10 cellular contexts compared by ENCODE assay signal in genomic region chr3:70989174-70989573, GRCh38.
DNase-seq lines count a peak whose midpoint lies in the region; ATAC-seq, FAIRE-seq and TF ChIP-seq lines count a peak whose summit lies in the region.
"Had no signal": no experiment of that assay in that cellular context is flagged by ENCODE, and none has a peak within 500 bp of the region (broad histone marks: within the 10 kb centered on the region; RNA-seq: fewer than 3 reads in every experiment).

No MANE protein-coding gene starts in this region.

- POLR2A ChIA-PET in HepG2 (lab: Yijun Ruan, JAX), result no interaction called here

- in situ Hi-C loops in HepG2 (cut with HindIII; ENCODE audit: extremely low pct_ligation_motif_present, low pct_unique_long_range_greater_than_20kb), result no loop called here

- peak overlapping the region; percentile 51 for H3K27ac Mint-ChIP-seq in activated T-helper 17 cell treated with anti-CD3 and anti-CD28 coated beads, Interleukin-2, amount 50 U/mL, for 72 hours
- peak overlapping the region; percentile 13 for H3K27ac Mint-ChIP-seq in stimulated activated effector memory CD8-positive, alpha-beta T cell treated with anti-CD3 and anti-CD28 coated beads, Interleukin-12 subunit alpha, Interleukin-12 subunit beta, amount 100 ng/mL, for 72 hours

- FAIRE-seq in HepG2 (lab: Jason Lieb, UNC), result no peak

- no peak overlapping the region for H3K4me3 Mint-ChIP-seq in activated T-helper 17 cell treated with anti-CD3 and anti-CD28 coated beads, Interleukin-2, amount 50 U/mL, for 72 hours
- no peak overlapping the region for H3K4me3 Mint-ChIP-seq in stimulated activated effector memory CD8-positive, alpha-beta T cell treated with anti-CD3 and anti-CD28 coated beads, Interleukin-12 subunit alpha, Interleukin-12 subunit beta, amount 100 ng/mL, for 72 hours

- WGBS in HepG2 (ENCODE audit: low lambda C conversion rate), result 87% methylated on average over 3 of the region's 3 CpGs

- no peak for TF ChIP-seq CTCF in HepG2 (CRISPR knock-in tag; IDR thresholded peaks at IDR 0.05)

- no peak for TF ChIP-seq POLR2A in HepG2 (IDR thresholded peaks at IDR 0.05; ENCODE audit: insufficient read depth in 1 of 2, low read depth in 2 of 2, low read length in 2 of 2)

- TF ChIP-seq EP300 in HepG2 (IDR thresholded peaks at IDR 0.05; ENCODE audit: low read depth in 2 of 2, low read length in 2 of 2) (no peak), HepG2 (CRISPR knock-in tag; IDR thresholded peaks at IDR 0.05; ENCODE audit: borderline replicate concordance) (no peak)

- TF ChIP-seq RAD21 in HepG2 (CRISPR knock-in tag; IDR thresholded peaks at IDR 0.05), result no peak

- no TSS peak for BruUV-seq in HepG2 (replicated peaks; lab: Mats Ljungman, UMichigan)

- peaks cover 100% of the 10 kb centered on the region for H3K36me3 Mint-ChIP-seq in activated T-helper 17 cell treated with anti-CD3 and anti-CD28 coated beads, Interleukin-2, amount 50 U/mL, for 72 hours (ENCODE audit: low read depth)
- H3K36me3 Mint-ChIP-seq in stimulated activated effector memory CD8-positive, alpha-beta T cell treated with anti-CD3 and anti-CD28 coated beads, Interleukin-12 subunit alpha, Interleukin-12 subunit beta, amount 100 ng/mL, for 72 hours, result peaks cover 90% of the 10 kb centered on the region

- no peaks in the 10 kb centered on the region for H4K20me1 ChIP-seq in HepG2 (ENCODE audit: insufficient read depth, low read length)

- no peak for ATAC-seq in activated T-helper 17 cell treated with anti-CD3 and anti-CD28 coated beads, Interleukin-2, amount 50 U/mL, for 72 hours (replicated peaks)
- ATAC-seq in left cardiac atrium (peak; percentile 66 to 72), HepG2 (no peak)
- ATAC-seq in stimulated activated effector memory CD8-positive, alpha-beta T cell treated with anti-CD3 and anti-CD28 coated beads, Interleukin-12 subunit alpha, Interleukin-12 subunit beta, amount 100 ng/mL, for 72 hours, result no peak

- H3K36me3 ChIP-seq in HepG2 (replicated peaks in 1 of 2; ENCODE audit: control insufficient read depth in 1 of 2, insufficient read depth in 2 of 2, low read length in 2 of 2), result peaks cover 30 to 41% of the 10 kb centered on the region in 2 experiments

- intact Hi-C loops in left cardiac atrium (cut with DNase I) (no loop called here), HepG2 (cut with micrococcal nuclease; ENCODE audit: unreplicated experiment) (no loop called here)

- H3K9me3 Mint-ChIP-seq in activated T-helper 17 cell treated with anti-CD3 and anti-CD28 coated beads, Interleukin-2, amount 50 U/mL, for 72 hours, result no peaks in the 10 kb centered on the region
- no peaks in the 10 kb centered on the region for H3K9me3 Mint-ChIP-seq in stimulated activated effector memory CD8-positive, alpha-beta T cell treated with anti-CD3 and anti-CD28 coated beads, Interleukin-12 subunit alpha, Interleukin-12 subunit beta, amount 100 ng/mL, for 72 hours

- peaks cover 49% of the 10 kb centered on the region for H3K4me1 Mint-ChIP-seq in activated T-helper 17 cell treated with anti-CD3 and anti-CD28 coated beads, Interleukin-2, amount 50 U/mL, for 72 hours
- peaks cover 55% of the 10 kb centered on the region for H3K4me1 Mint-ChIP-seq in stimulated activated effector memory CD8-positive, alpha-beta T cell treated with anti-CD3 and anti-CD28 coated beads, Interleukin-12 subunit alpha, Interleukin-12 subunit beta, amount 100 ng/mL, for 72 hours

- DNase-seq in ELR (ENCODE audit: low read depth) (peak; percentile 60), left cardiac atrium (no peak), DMS79 (lab: John Stamatoyannopoulos, UW) (no peak), NCI-H1105 treated with DMSO at 0.1 percent for 48 hours (lab: John Stamatoyannopoulos, UW) (no peak), HepG2 (ENCODE audit: low spot score) (no peak), NCI-H1417 (lab: John Stamatoyannopoulos, UW) (no peak)
- no peak for DNase-seq in stimulated activated effector memory CD8-positive, alpha-beta T cell treated with anti-CD3 and anti-CD28 coated beads, Interleukin-12 subunit alpha, Interleukin-12 subunit beta, amount 100 ng/mL, for 72 hours (ENCODE audit: low spot score in 2 of 2)
- DNase-seq: activated gamma-delta T cell, NCI-H82 had no signal

- CTCF ChIA-PET in HepG2 (lab: Yijun Ruan, JAX; ENCODE audit: low intra/inter-chr PET ratio, low total read pairs), result no interaction called here

- H3K79me2 ChIP-seq in HepG2 (ENCODE audit: insufficient read depth, low read length), result no peaks in the 10 kb centered on the region

- H3K4me1 ChIP-seq in HepG2 (ENCODE audit: insufficient read depth, low read length), result no peaks in the 10 kb centered on the region

- H3K9ac ChIP-seq in HepG2 (ENCODE audit: insufficient read depth, low read depth, low read length), result no peak overlapping the region

- H3K27ac ChIP-seq in HepG2 (ENCODE audit: extremely low read length, insufficient read depth, low read length), result no peak overlapping the region

- no peak overlapping the region for H3K4me3 ChIP-seq in HepG2 (replicated peaks in 1 of 3; ENCODE audit: insufficient read depth in 1 of 3, low read depth in 2 of 3, low read length in 3 of 3)

- no peak overlapping the region for H2AFZ ChIP-seq in HepG2 (ENCODE audit: low read length)

- no peaks in the 10 kb centered on the region for H3K27me3 Mint-ChIP-seq in activated T-helper 17 cell treated with anti-CD3 and anti-CD28 coated beads, Interleukin-2, amount 50 U/mL, for 72 hours

- no peaks in the 10 kb centered on the region for H3K9me3 ChIP-seq in HepG2 (ENCODE audit: low read length)

- H3K4me2 ChIP-seq in HepG2 (ENCODE audit: low read depth, low read length), result no peak overlapping the region

- no peaks in the 10 kb centered on the region for H3K27me3 ChIP-seq in HepG2 (ENCODE audit: control insufficient read depth in 1 of 2, insufficient read depth in 2 of 2, low read length in 2 of 2)

TF ChIP-seq in HepG2, 621 proteins besides CTCF, POLR2A, EP300 and RAD21:
- TF ChIP-seq SCMH1 (CRISPR knock-in tag; IDR thresholded peaks at IDR 0.05; ENCODE audit: borderline replicate concordance), result no peak
- TF ChIP-seq SETDB1 (CRISPR knock-in tag; IDR thresholded peaks at IDR 0.05; ENCODE audit: borderline replicate concordance), result no peak
- TF ChIP-seq ZNF780A (CRISPR knock-in tag; IDR thresholded peaks at IDR 0.05), result no peak
- no peak for TF ChIP-seq ZNF430 (CRISPR knock-in tag; IDR thresholded peaks at IDR 0.05)
- TF ChIP-seq ZBTB2 (CRISPR knock-in tag; IDR thresholded peaks at IDR 0.05; ENCODE audit: low read depth), result no peak
TF ChIP-seq in HepG2: peak in this region for 0.

Comparison
In these comparisons a context has a peak if more than half of its experiments do, and no peak if none do; other contexts are left out.
1. ATAC-seq: peak in left cardiac atrium (2 of 2); none in activated T-helper 17 cell treated with anti-CD3 and anti-CD28 coated beads, Interleukin-2, amount 50 U/mL, for 72 hours (single experiment), stimulated activated effector memory CD8-positive, alpha-beta T cell treated with anti-CD3 and anti-CD28 coated beads, Interleukin-12 subunit alpha, Interleukin-12 subunit beta, amount 100 ng/mL, for 72 hours (single experiment) and HepG2 (single experiment).